ENCODE assay signal across 23 cellular contexts in the genomic region with DNA sequence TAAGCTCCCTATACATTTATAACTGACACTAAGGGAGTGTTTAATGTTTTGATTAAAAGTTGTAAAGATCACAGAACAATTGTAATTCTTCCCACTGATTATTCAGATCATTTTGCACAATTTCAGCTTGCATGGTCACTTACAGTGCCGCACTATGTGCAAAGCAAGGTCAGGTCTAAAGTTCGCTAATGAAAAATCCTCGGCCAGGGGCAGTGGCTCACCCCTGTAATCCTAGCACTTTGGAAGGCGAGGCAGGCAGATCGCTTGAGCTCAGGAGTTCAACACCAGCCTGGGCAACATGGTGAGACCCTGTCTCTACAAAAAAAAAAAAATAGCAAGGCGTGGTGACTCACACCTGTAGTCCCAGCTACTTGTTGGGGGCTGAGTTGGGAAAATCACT. TPM values are rescaled to one million over a fixed set of nuclear protein-coding genes. Genes with fewer than 3 reads are reported as not detected.
DNase-seq lines count a peak whose midpoint lies in the region; ATAC-seq, FAIRE-seq and TF ChIP-seq lines count a peak whose summit lies in the region.
"Had no signal": no experiment of that assay in that cellular context is flagged by ENCODE, and none has a peak within 500 bp of the region (broad histone marks: within the 10 kb centered on the region; RNA-seq: fewer than 3 reads in every experiment).

No MANE protein-coding gene starts in this region.

- peaks cover 2% of the 10 kb centered on the region for H3K4me1 ChIP-seq in endodermal cell (ENCODE audit: control insufficient read depth, insufficient read depth, low read length)
- peaks cover 26% of the 10 kb centered on the region for H3K4me1 ChIP-seq in HepG2 (ENCODE audit: insufficient read depth, low read length)

- H3K4me1 Mint-ChIP-seq in endodermal cell (no peaks in the 10 kb centered on the region), progenitor cell of endocrine pancreas (ENCODE audit: low read depth) (no peaks in the 10 kb centered on the region)
- peaks cover 4% of the 10 kb centered on the region for H3K4me1 Mint-ChIP-seq in activated CD4-positive, alpha-beta T cell treated with anti-CD3 and anti-CD28 coated beads, Interleukin-2, amount 10 ng/mL, durations not matched to agents 24 days and 14 days
- H3K4me1 Mint-ChIP-seq: CD4-positive, CD25-positive, alpha-beta regulatory T cell had no signal

- H3K27me3 Mint-ChIP-seq in endodermal cell (ENCODE audit: insufficient read depth) (no peaks in the 10 kb centered on the region), progenitor cell of endocrine pancreas (no peaks in the 10 kb centered on the region)
- no peaks in the 10 kb centered on the region for H3K27me3 Mint-ChIP-seq in activated CD4-positive, alpha-beta T cell treated with anti-CD3 and anti-CD28 coated beads, Interleukin-2, amount 10 ng/mL, durations not matched to agents 24 days and 14 days
- H3K27me3 Mint-ChIP-seq: CD4-positive, CD25-positive, alpha-beta regulatory T cell had no signal

- WGBS in endodermal cell (ENCODE audit: insufficient coverage in 1 of 2, insufficient read length in 1 of 2), 2 experiments = 95 to 98% methylated on average over 6 of the region's 6 CpGs
- 78% methylated on average over 6 of the region's 6 CpGs for WGBS in HepG2 (ENCODE audit: low lambda C conversion rate)

- no peak for FAIRE-seq in HepG2 (lab: Jason Lieb, UNC)
- FAIRE-seq: A549, GM12878, GM19239, H1 had no signal

- no peak for ATAC-seq in HepG2
- ATAC-seq: A549; CD8-positive, alpha-beta T cell; GM12878 had no signal

- TF ChIP-seq EP300 in HepG2 (IDR thresholded peaks at IDR 0.05; ENCODE audit: low read depth in 2 of 2, low read length in 2 of 2) (no peak), HepG2 (CRISPR knock-in tag; IDR thresholded peaks at IDR 0.05; ENCODE audit: borderline replicate concordance) (no peak)

- intact Hi-C loops in HepG2 (cut with micrococcal nuclease; ENCODE audit: unreplicated experiment) = loop anchor here (5.0 kb wide), 1 partner anchor 43 kb away; no protein-coding TSS in a partner anchor
- intact Hi-C loops in activated CD4-positive, alpha-beta T cell treated with anti-CD3 and anti-CD28 coated beads, Interleukin-2, amount 10 ng/mL, durations not matched to agents 24 days and 14 days (cut with micrococcal nuclease) = no loop called here

- H2AFZ ChIP-seq in HepG2 (ENCODE audit: low read length) = no peak overlapping the region
- H2AFZ ChIP-seq: GM23248 had no signal

- TF ChIP-seq RAD21 in HepG2 (CRISPR knock-in tag; IDR thresholded peaks at IDR 0.05) = no peak

- H3K9me3 Mint-ChIP-seq in endodermal cell = peaks cover 9% of the 10 kb centered on the region
- peaks cover 4% of the 10 kb centered on the region for H3K9me3 Mint-ChIP-seq in progenitor cell of endocrine pancreas (ENCODE audit: low read depth)
- H3K9me3 Mint-ChIP-seq in activated CD4-positive, alpha-beta T cell treated with anti-CD3 and anti-CD28 coated beads, Interleukin-2, amount 10 ng/mL, durations not matched to agents 24 days and 14 days = peaks cover 3% of the 10 kb centered on the region

- H3K27ac Mint-ChIP-seq in endodermal cell = peak overlapping the region; percentile 45
- peak overlapping the region; percentile 9 for H3K27ac Mint-ChIP-seq in progenitor cell of endocrine pancreas
- H3K27ac Mint-ChIP-seq in activated CD4-positive, alpha-beta T cell treated with anti-CD3 and anti-CD28 coated beads, Interleukin-2, amount 10 ng/mL, durations not matched to agents 24 days and 14 days = no peak overlapping the region
- H3K27ac Mint-ChIP-seq: CD4-positive, CD25-positive, alpha-beta regulatory T cell; CD8-positive, alpha-beta T cell had no signal

- H4K20me1 ChIP-seq in HepG2 (ENCODE audit: insufficient read depth, low read length) = no peaks in the 10 kb centered on the region

- H3K36me3 ChIP-seq in endodermal cell (ENCODE audit: control insufficient read depth, insufficient read depth, low read length) = peaks cover 58% of the 10 kb centered on the region
- H3K36me3 ChIP-seq in HepG2 (replicated peaks in 1 of 2; ENCODE audit: control insufficient read depth in 1 of 2, insufficient read depth in 2 of 2, low read length in 2 of 2) = peaks cover 4 to 14% of the 10 kb centered on the region in 2 experiments; a peak in 4 of 5 replicates

- no peak for DNase-seq in endodermal cell
- DNase-seq in HepG2 (ENCODE audit: low spot score) = no peak
- no peak for DNase-seq in progenitor cell of endocrine pancreas (ENCODE audit: low spot score, unreplicated experiment)
- no peak for DNase-seq in AG08396 (ENCODE audit: low spot score)
- no peak for DNase-seq in activated CD4-positive, alpha-beta T cell treated with anti-CD3 and anti-CD28 coated beads, Interleukin-2, amount 10 ng/mL, durations not matched to agents 24 days and 14 days
- no peak for DNase-seq in stimulated activated CD4-positive, alpha-beta T cell treated with anti-CD3 and anti-CD28 coated beads, Interleukin-4, amount 100 ng/mL, for 24 hours
- DNase-seq: 8988T; ACHN; C1 segment of cervical spinal cord; Caco-2; CD4-positive, CD25-positive, alpha-beta regulatory T cell; CD8-positive, alpha-beta T cell; DMS 273 treated with DMSO at 0.1 percent for 48 hours; DMS79; EL; GDM1; GM23248; H7; HCEC 1CT had no signal

- H3K9me3 ChIP-seq in endodermal cell (ENCODE audit: control insufficient read depth, low read length) = peaks cover 18% of the 10 kb centered on the region
- H3K9me3 ChIP-seq in HepG2 (ENCODE audit: low read length) = no peaks in the 10 kb centered on the region

- POLR2A ChIA-PET in HepG2 (lab: Yijun Ruan, JAX) = no interaction called here

- H3K27me3 ChIP-seq in endodermal cell (ENCODE audit: control insufficient read depth, insufficient read depth, low read length, poor library complexity, severe bottlenecking) = no peaks in the 10 kb centered on the region
- no peaks in the 10 kb centered on the region for H3K27me3 ChIP-seq in HepG2 (ENCODE audit: control insufficient read depth in 1 of 2, insufficient read depth in 2 of 2, low read length in 2 of 2)

- H3K9ac ChIP-seq in endodermal cell (ENCODE audit: extremely low read depth, low read length, poor library complexity, severe bottlenecking) (no peak overlapping the region), HepG2 (ENCODE audit: insufficient read depth, low read depth, low read length) (no peak overlapping the region)
- H3K9ac ChIP-seq: GM23248 had no signal

- TF ChIP-seq POLR2A in HepG2 (IDR thresholded peaks at IDR 0.05; ENCODE audit: insufficient read depth in 1 of 2, low read depth in 2 of 2, low read length in 2 of 2) = no peak

- no peak overlapping the region for H3K4me2 ChIP-seq in HepG2 (ENCODE audit: low read depth, low read length)
- H3K4me2 ChIP-seq: A549 had no signal

- BruUV-seq in HepG2 (replicated peaks; lab: Mats Ljungman, UMichigan) = no TSS peak

- in situ Hi-C loops in HepG2 (cut with HindIII; ENCODE audit: extremely low pct_ligation_motif_present, low pct_unique_long_range_greater_than_20kb) = no loop called here

- CTCF ChIA-PET in HepG2 (lab: Yijun Ruan, JAX; ENCODE audit: low intra/inter-chr PET ratio, low total read pairs) = no interaction called here

- H3K27ac ChIP-seq in endodermal cell (ENCODE audit: low read depth, low read length) (no peak overlapping the region), HepG2 (ENCODE audit: extremely low read length, insufficient read depth, low read length) (no peak overlapping the region)
- H3K27ac ChIP-seq: A549, GM23248 had no signal

- H3K4me3 Mint-ChIP-seq in endodermal cell = no peak overlapping the region
- H3K4me3 Mint-ChIP-seq in progenitor cell of endocrine pancreas (ENCODE audit: low read depth) = no peak overlapping the region
- H3K4me3 Mint-ChIP-seq in activated CD4-positive, alpha-beta T cell treated with anti-CD3 and anti-CD28 coated beads, Interleukin-2, amount 10 ng/mL, durations not matched to agents 24 days and 14 days = no peak overlapping the region
- H3K4me3 Mint-ChIP-seq: CD4-positive, CD25-positive, alpha-beta regulatory T cell; CD8-positive, alpha-beta T cell had no signal

- no peak for TF ChIP-seq CTCF in endodermal cell (conservative IDR thresholded peaks at IDR 0.05)
- TF ChIP-seq CTCF in HepG2 (CRISPR knock-in tag; IDR thresholded peaks at IDR 0.05) = no peak
- TF ChIP-seq CTCF in progenitor cell of endocrine pancreas (IDR thresholded peaks at IDR 0.05; ENCODE audit: unreplicated experiment) = no peak

- H3K36me3 Mint-ChIP-seq in endodermal cell (ENCODE audit: low read depth) = peaks cover 64% of the 10 kb centered on the region
- H3K36me3 Mint-ChIP-seq in progenitor cell of endocrine pancreas (ENCODE audit: insufficient read depth) = peaks cover 41% of the 10 kb centered on the region
- peaks cover 25% of the 10 kb centered on the region for H3K36me3 Mint-ChIP-seq in activated CD4-positive, alpha-beta T cell treated with anti-CD3 and anti-CD28 coated beads, Interleukin-2, amount 10 ng/mL, durations not matched to agents 24 days and 14 days (ENCODE audit: low read depth)

- no peaks in the 10 kb centered on the region for H3K79me2 ChIP-seq in HepG2 (ENCODE audit: insufficient read depth, low read length)

- no peak overlapping the region for H3K4me3 ChIP-seq in endodermal cell (ENCODE audit: low read length)
- H3K4me3 ChIP-seq in HepG2 (replicated peaks in 1 of 3; ENCODE audit: insufficient read depth in 1 of 3, low read depth in 2 of 3, low read length in 3 of 3) = no peak overlapping the region
- H3K4me3 ChIP-seq: A549, GM12878, GM23248 had no signal

RNA-seq across cellular contexts. Expression of a gene that starts 57.0 kb away (rescaled TPM):
- 10 to 100 TPM; 31.4 to 34.2 TPM for total RNA-seq in endodermal cell
- polyA plus RNA-seq in endodermal cell (2013, experiment 1 of 2) = 20.2 TPM
- 19.8 TPM for polyA plus RNA-seq in endodermal cell (2013, experiment 2 of 2)
- 4.6 and 9.1 TPM in 2 replicates for total RNA-seq in HepG2 (2016; rRNA removed; fragmentation: Illumina TruSeq; extraction: Trizol)
- total RNA-seq in HepG2 (2016; cell fraction: cytosol; rRNA removed; fragmentation: Illumina TruSeq; extraction: Trizol; ENCODE audit: low read depth) = 7.4 TPM in 2 replicates
- total RNA-seq in HepG2 (2016; cell fraction: insoluble cytoplasmic fraction; rRNA removed; fragmentation: Illumina TruSeq; extraction: Trizol) = 5.6 and 10.8 TPM in 2 replicates
- total RNA-seq in HepG2 (2016; cell fraction: membrane; rRNA removed; fragmentation: Illumina TruSeq; extraction: Trizol) = 3.7 and 5.3 TPM in 2 replicates
- total RNA-seq in HepG2 (2016; cell fraction: nucleus; rRNA removed; fragmentation: Illumina TruSeq; extraction: Trizol) = 16.9 and 18.7 TPM in 2 replicates
- 5.3 and 5.6 TPM in 2 replicates for polyA plus RNA-seq in HepG2 (2011; rRNA removed)
- polyA plus RNA-seq in HepG2 (2011; cell fraction: cytosol; rRNA removed) = 1.5 and 2.1 TPM in 2 replicates
- polyA plus RNA-seq in HepG2 (2011; cell fraction: nucleus; rRNA removed) = 10.9 and 16.0 TPM in 2 replicates
- 2.9 and 3.0 TPM in 2 replicates for polyA plus RNA-seq in HepG2 (2012)
- polyA plus RNA-seq in HepG2 (2016; cell fraction: cytosol; fragmentation: Illumina TruSeq; extraction: Trizol; ENCODE audit: low read depth) = 0.50 and 0.62 TPM in 2 replicates
- 3.5 and 3.6 TPM in 2 replicates for polyA plus RNA-seq in HepG2 (2016; cell fraction: insoluble cytoplasmic fraction; fragmentation: Illumina TruSeq; extraction: Trizol; ENCODE audit: low read depth)
- 1.1 and 1.4 TPM in 2 replicates for polyA plus RNA-seq in HepG2 (2016; cell fraction: membrane; fragmentation: Illumina TruSeq; extraction: Trizol; ENCODE audit: low read depth)
- polyA plus RNA-seq in HepG2 (2016; cell fraction: nucleus; fragmentation: Illumina TruSeq; extraction: Trizol; ENCODE audit: insufficient read depth, low read depth) = 28.6 and 32.6 TPM in 2 replicates
- polyA minus RNA-seq in HepG2 (2011; rRNA and poly(A)+ RNA removed; ENCODE audit: low replicate concordance) = 8.0 and 11.0 TPM in 2 replicates
- 2.7 and 4.8 TPM in 2 replicates for polyA minus RNA-seq in HepG2 (2011; cell fraction: cytosol; rRNA and poly(A)+ RNA removed)
- 24.5 and 25.1 TPM in 2 replicates for polyA minus RNA-seq in HepG2 (2011; cell fraction: nucleus; rRNA and poly(A)+ RNA removed)
- 40.3 and 41.1 TPM in 2 replicates for total RNA-seq in progenitor cell of endocrine pancreas
- 10.1 and 12.3 TPM in 2 replicates for total RNA-seq in activated CD4-positive, alpha-beta T cell treated with anti-CD3 and anti-CD28 coated beads, Interleukin-2, amount 10 ng/mL, durations not matched to agents 24 days and 14 days
